8 cellular contexts compared by ENCODE assay signal in the genomic region with DNA sequence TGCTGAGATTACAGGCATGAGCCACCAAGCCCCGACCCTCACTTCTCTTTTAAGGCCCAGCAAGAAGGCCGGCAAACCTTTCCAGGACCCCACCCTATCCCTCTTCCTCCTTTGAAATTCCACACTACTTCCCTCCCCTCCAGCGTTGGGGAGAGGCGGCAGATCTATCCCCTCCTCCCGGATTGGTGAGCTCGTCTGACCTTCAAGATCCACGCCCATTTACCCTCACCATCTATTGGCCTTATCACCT. TPM values are rescaled to one million over a fixed set of nuclear protein-coding genes. Genes with fewer than 3 reads are reported as not detected.
DNase-seq lines count a peak whose midpoint lies in the region; ATAC-seq, FAIRE-seq and TF ChIP-seq lines count a peak whose summit lies in the region.

No MANE protein-coding gene starts in this region.

- H3K4me1 Mint-ChIP-seq in T-helper 17 cell, result peaks cover 27% of the 10 kb centered on the region

- peak overlapping the region; percentile 25 for H3K27ac Mint-ChIP-seq in T-helper 17 cell

- no peak for FAIRE-seq in RCC 7860 (lab: Jason Lieb, UNC)

- TF ChIP-seq POLR2A in GM18526 (IDR thresholded peaks at IDR 0.05; ENCODE audit: extremely low read depth, insufficient read length) (peak; percentile 32), erythroblast (IDR thresholded peaks at IDR 0.05; ENCODE audit: low read length) (no peak)

- H3K4me3 Mint-ChIP-seq in T-helper 17 cell, result peak overlapping the region; percentile 93

- H3K36me3 Mint-ChIP-seq in T-helper 17 cell (ENCODE audit: low read depth), result no peaks in the 10 kb centered on the region

- ATAC-seq in T-helper 17 cell, result no peak

- H3K27me3 Mint-ChIP-seq in T-helper 17 cell, result no peaks in the 10 kb centered on the region

- no peak for TF ChIP-seq CTCF in fibroblast of the aortic adventitia (IDR thresholded peaks at IDR 0.05; ENCODE audit: insufficient read depth, low read length)

- DNase-seq in T-helper 17 cell, result no peak
- no peak for DNase-seq in fibroblast of the aortic adventitia (ENCODE audit: low read depth)
- DNase-seq in skeletal muscle cell (ENCODE audit: low read depth), result no peak
- no peak for DNase-seq in amniotic stem cell (lab: John Stamatoyannopoulos, UW)
- DNase-seq in RCC 7860 (ENCODE audit: low spot score), result no peak
- no peak for DNase-seq in NCI-H1092 treated with DMSO at 0.1 percent for 48 hours (lab: John Stamatoyannopoulos, UW)
- DNase-seq in erythroblast (lab: John Stamatoyannopoulos, UW), result no peak

- H3K4me3 ChIP-seq in fibroblast of the aortic adventitia (ENCODE audit: low read depth, low read length), result peak overlapping the region; percentile 58
- H3K4me3 ChIP-seq in skeletal muscle cell (ENCODE audit: low read depth, low read length), result peak overlapping the region; percentile 46

- H3K9me3 ChIP-seq in T-helper 17 cell (ENCODE audit: control insufficient read depth, low read length, poor library complexity, severe bottlenecking), result no peaks in the 10 kb centered on the region

RNA-seq across cellular contexts. Expression of a gene that starts 4.5 kb away (rescaled TPM):
- total RNA-seq in T-helper 17 cell (1 to 10 TPM; 4.8 to 7.5 TPM), fibroblast of the aortic adventitia (ENCODE audit: low replicate concordance) (2.9 and 5.0 TPM in 2 replicates)

RNA-seq across cellular contexts. Expression of a gene that starts 9.3 kb away (rescaled TPM):
- total RNA-seq in T-helper 17 cell (under 1 TPM; 0.30 to 0.60 TPM), fibroblast of the aortic adventitia (ENCODE audit: low replicate concordance) (0.16 and 0.18 TPM in 2 replicates)

RNA-seq across cellular contexts. Expression of a gene that starts 19.0 kb away (rescaled TPM):
- total RNA-seq in T-helper 17 cell (100 to 1,000 TPM; 180 to 203 TPM), fibroblast of the aortic adventitia (ENCODE audit: low replicate concordance) (8.7 and 93.2 TPM in 2 replicates)

RNA-seq across cellular contexts. Expression of a gene that starts 28.1 kb away (rescaled TPM):
- 1 to 10 TPM; 1.0 to 1.1 TPM for total RNA-seq in T-helper 17 cell
- 1.7 and 2.9 TPM in 2 replicates for total RNA-seq in fibroblast of the aortic adventitia (ENCODE audit: low replicate concordance)

RNA-seq across cellular contexts. Expression of a gene that starts 42.4 kb away (rescaled TPM):
- under 1 TPM; 0.47 to 0.67 TPM for total RNA-seq in T-helper 17 cell
- total RNA-seq in fibroblast of the aortic adventitia (ENCODE audit: low replicate concordance), result not detected in 2 replicates
